ENCODE assay signal across 1 cellular context in the genomic region with DNA sequence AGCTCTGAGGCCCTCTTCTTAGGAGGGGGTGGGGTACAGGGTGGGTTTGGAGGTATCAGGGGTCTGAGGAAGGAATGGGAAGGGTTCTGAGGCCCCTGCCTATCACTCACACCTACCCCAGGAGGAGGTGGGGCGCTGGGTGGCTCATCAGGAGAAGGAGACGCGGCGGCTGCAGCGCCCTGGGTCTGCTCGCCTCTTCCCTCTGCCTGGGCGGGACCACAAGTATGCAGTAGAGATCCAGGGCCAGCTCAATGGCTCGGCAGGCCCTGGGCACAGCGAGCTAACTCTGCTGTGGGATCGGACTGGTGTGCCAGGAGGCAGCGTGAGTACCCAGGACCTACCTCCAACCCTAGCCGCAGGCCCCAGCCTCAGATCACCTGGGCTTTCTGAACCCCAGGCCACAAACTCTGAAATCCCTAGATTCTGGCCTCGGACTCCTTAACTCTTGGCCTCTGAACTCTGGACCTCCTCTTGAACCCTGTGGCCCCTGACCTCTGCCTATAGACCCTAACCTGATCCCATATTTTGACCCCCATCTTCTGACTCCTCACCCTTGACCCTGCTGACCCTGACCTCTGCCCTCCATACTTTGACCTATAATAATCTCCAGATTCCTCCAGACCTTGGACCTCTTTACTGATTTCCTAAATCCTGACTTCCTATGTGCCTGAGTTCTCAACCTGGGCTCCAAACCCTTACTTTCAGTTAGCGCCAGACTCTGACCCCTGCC.
TF ChIP-seq lines count a peak whose summit lies in the region.

No MANE protein-coding gene starts in this region.

TF ChIP-seq in WTC11, 78 proteins besides CTCF, POLR2A, EP300 and RAD21 (continued from another document):
- TF ChIP-seq, protein P1, sequence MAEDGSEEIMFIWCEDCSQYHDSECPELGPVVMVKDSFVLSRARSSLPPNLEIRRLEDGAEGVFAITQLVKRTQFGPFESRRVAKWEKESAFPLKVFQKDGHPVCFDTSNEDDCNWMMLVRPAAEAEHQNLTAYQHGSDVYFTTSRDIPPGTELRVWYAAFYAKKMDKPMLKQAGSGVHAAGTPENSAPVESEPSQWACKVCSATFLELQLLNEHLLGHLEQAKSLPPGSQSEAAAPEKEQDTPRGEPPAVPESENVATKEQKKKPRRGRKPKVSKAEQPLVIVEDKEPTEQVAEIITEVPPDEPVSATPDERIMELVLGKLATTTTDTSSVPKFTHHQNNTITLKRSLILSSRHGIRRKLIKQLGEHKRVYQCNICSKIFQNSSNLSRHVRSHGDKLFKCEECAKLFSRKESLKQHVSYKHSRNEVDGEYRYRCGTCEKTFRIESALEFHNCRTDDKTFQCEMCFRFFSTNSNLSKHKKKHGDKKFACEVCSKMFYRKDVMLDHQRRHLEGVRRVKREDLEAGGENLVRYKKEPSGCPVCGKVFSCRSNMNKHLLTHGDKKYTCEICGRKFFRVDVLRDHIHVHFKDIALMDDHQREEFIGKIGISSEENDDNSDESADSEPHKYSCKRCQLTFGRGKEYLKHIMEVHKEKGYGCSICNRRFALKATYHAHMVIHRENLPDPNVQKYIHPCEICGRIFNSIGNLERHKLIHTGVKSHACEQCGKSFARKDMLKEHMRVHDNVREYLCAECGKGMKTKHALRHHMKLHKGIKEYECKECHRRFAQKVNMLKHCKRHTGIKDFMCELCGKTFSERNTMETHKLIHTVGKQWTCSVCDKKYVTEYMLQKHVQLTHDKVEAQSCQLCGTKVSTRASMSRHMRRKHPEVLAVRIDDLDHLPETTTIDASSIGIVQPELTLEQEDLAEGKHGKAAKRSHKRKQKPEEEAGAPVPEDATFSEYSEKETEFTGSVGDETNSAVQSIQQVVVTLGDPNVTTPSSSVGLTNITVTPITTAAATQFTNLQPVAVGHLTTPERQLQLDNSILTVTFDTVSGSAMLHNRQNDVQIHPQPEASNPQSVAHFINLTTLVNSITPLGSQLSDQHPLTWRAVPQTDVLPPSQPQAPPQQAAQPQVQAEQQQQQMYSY (CRISPR knock-in tag; IDR thresholded peaks at IDR 0.05) = no peak
- no peak for TF ChIP-seq NR1H2 (CRISPR knock-in tag; IDR thresholded peaks at IDR 0.05)
- no peak for TF ChIP-seq FOXP1 (CRISPR knock-in tag; IDR thresholded peaks at IDR 0.05; ENCODE audit: borderline replicate concordance)
- TF ChIP-seq MYBL2 (CRISPR knock-in tag; IDR thresholded peaks at IDR 0.05) = no peak
- TF ChIP-seq, protein P2, sequence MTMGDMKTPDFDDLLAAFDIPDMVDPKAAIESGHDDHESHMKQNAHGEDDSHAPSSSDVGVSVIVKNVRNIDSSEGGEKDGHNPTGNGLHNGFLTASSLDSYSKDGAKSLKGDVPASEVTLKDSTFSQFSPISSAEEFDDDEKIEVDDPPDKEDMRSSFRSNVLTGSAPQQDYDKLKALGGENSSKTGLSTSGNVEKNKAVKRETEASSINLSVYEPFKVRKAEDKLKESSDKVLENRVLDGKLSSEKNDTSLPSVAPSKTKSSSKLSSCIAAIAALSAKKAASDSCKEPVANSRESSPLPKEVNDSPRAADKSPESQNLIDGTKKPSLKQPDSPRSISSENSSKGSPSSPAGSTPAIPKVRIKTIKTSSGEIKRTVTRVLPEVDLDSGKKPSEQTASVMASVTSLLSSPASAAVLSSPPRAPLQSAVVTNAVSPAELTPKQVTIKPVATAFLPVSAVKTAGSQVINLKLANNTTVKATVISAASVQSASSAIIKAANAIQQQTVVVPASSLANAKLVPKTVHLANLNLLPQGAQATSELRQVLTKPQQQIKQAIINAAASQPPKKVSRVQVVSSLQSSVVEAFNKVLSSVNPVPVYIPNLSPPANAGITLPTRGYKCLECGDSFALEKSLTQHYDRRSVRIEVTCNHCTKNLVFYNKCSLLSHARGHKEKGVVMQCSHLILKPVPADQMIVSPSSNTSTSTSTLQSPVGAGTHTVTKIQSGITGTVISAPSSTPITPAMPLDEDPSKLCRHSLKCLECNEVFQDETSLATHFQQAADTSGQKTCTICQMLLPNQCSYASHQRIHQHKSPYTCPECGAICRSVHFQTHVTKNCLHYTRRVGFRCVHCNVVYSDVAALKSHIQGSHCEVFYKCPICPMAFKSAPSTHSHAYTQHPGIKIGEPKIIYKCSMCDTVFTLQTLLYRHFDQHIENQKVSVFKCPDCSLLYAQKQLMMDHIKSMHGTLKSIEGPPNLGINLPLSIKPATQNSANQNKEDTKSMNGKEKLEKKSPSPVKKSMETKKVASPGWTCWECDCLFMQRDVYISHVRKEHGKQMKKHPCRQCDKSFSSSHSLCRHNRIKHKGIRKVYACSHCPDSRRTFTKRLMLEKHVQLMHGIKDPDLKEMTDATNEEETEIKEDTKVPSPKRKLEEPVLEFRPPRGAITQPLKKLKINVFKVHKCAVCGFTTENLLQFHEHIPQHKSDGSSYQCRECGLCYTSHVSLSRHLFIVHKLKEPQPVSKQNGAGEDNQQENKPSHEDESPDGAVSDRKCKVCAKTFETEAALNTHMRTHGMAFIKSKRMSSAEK (CRISPR knock-in tag; IDR thresholded peaks at IDR 0.05; ENCODE audit: borderline replicate concordance) = no peak
- TF ChIP-seq GABPB1 (CRISPR knock-in tag; IDR thresholded peaks at IDR 0.05) = no peak
- TF ChIP-seq, protein P3, sequence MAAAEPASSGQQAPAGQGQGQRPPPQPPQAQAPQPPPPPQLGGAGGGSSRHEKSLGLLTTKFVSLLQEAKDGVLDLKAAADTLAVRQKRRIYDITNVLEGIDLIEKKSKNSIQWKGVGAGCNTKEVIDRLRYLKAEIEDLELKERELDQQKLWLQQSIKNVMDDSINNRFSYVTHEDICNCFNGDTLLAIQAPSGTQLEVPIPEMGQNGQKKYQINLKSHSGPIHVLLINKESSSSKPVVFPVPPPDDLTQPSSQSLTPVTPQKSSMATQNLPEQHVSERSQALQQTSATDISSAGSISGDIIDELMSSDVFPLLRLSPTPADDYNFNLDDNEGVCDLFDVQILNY (CRISPR knock-in tag; IDR thresholded peaks at IDR 0.05) = no peak
- no peak for TF ChIP-seq ZNF317 (CRISPR knock-in tag; IDR thresholded peaks at IDR 0.05; ENCODE audit: borderline replicate concordance, low read depth)
- TF ChIP-seq ETV6 (CRISPR knock-in tag; IDR thresholded peaks at IDR 0.05) = no peak
- no peak for TF ChIP-seq FOXK1 (CRISPR knock-in tag; IDR thresholded peaks at IDR 0.05)
- TF ChIP-seq ZNF121 (CRISPR knock-in tag; IDR thresholded peaks at IDR 0.05) = no peak
- no peak for TF ChIP-seq ATF3 (CRISPR knock-in tag; conservative IDR thresholded peaks at IDR 0.05)
